In the genomic region with DNA sequence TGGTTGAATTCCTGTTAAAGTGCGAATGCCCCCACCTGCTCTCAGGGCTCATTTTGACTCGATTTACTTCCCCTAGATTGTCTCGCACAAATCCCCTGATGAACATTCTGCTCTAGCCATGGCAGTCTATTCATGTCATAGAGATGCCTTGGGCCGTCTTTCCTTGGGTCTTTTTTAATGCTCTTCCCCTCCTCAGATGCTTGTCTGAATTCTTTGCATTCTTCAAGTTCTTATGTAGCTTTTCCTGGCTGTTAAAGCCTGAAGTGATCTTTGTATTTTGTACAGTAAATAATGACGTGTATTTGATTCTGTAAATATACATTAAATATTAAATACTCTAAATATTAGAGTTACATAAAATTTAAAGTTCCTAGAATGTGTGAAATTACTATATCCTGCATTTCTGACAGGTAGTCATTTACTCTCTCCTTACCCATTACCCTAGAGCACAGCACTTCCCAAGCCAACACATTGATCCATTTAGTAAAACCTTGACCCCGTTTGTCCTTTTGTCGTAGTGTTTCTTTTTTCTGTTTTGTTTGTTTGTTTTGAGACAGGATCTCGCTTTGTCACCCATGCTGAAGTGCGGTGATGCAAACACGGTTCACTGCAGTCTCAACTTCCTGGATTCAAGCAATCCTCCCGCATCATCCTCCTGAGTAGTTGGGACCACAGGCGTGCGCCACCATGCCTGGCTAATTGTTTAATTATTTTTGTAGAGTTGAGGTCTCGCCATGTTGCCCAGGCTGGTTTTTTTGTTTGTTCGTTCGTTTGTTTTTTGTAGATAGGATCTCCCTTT, we compare ENCODE assay signal across 14 cellular contexts. TPM values are rescaled to one million over a fixed set of nuclear protein-coding genes. Genes with fewer than 3 reads are reported as not detected.
DNase-seq lines count a peak whose midpoint lies in the region.
"Had no signal": no experiment of that assay in that cellular context is flagged by ENCODE, and none has a peak within 500 bp of the region (broad histone marks: within the 10 kb centered on the region; RNA-seq: fewer than 3 reads in every experiment).

No MANE protein-coding gene starts in this region.

- 85 to 91% methylated on average over 13 of the region's 16 CpGs for WGBS in mesodermal cell (ENCODE audit: insufficient coverage in 2 of 2), 2 experiments

- H3K27ac ChIP-seq in HUES6 (ENCODE audit: low read depth, low read length) (peak overlapping the region; percentile 10), mesodermal cell (ENCODE audit: low read depth, low read length, severe bottlenecking) (peak overlapping the region; percentile 80)
- H3K27ac ChIP-seq: BLaER1, body of pancreas, epithelial cell of prostate, WERI-Rb-1 had no signal

- no peak overlapping the region for H3K9ac ChIP-seq in HUES6 (ENCODE audit: low read length)
- H3K9ac ChIP-seq: BLaER1 had no signal

- H3K4me1 ChIP-seq in HUES6 (ENCODE audit: control insufficient read depth, insufficient read depth, low read length) (peaks cover 12% of the 10 kb centered on the region), mesodermal cell (ENCODE audit: control insufficient read depth, insufficient read depth, low read length, poor library complexity, severe bottlenecking) (peaks cover 13% of the 10 kb centered on the region)
- H3K4me1 ChIP-seq: BLaER1, body of pancreas had no signal

- H3K4me3 ChIP-seq in HUES6 (ENCODE audit: low read depth, low read length) (no peak overlapping the region), mesodermal cell (ENCODE audit: extremely low read depth, insufficient read depth, low read length, poor library complexity, severe bottlenecking) (no peak overlapping the region)
- H3K4me3 ChIP-seq: BLaER1, body of pancreas had no signal

- no peaks in the 10 kb centered on the region for H3K27me3 ChIP-seq in HUES6 (ENCODE audit: control insufficient read depth, insufficient read depth, low read length)
- H3K27me3 ChIP-seq: BLaER1, body of pancreas had no signal

- H3K36me3 ChIP-seq in HUES6 (ENCODE audit: control insufficient read depth, insufficient read depth, low read length) (peaks cover 67% of the 10 kb centered on the region), mesodermal cell (ENCODE audit: control insufficient read depth, insufficient read depth, low read length) (peaks cover 74% of the 10 kb centered on the region)

- DNase-seq in AG20443 (ENCODE audit: low spot score) (peak; percentile 12), dermis blood vessel endothelial cell (peak; percentile 41), T-helper 9 cell (no peak), NCI-H446 (lab: John Stamatoyannopoulos, UW) (no peak), retina (no peak), pons (ENCODE audit: low spot score) (no peak)
- DNase-seq: body of pancreas, immature natural killer cell, MM.1S, WERI-Rb-1 had no signal

- H3K9me3 ChIP-seq in HUES6 (ENCODE audit: control insufficient read depth, insufficient read depth, low read depth, low read length) (peaks cover 5% of the 10 kb centered on the region; the same call in 1 of the 2 replicates), mesodermal cell (ENCODE audit: control insufficient read depth, low read length) (peaks cover under 1% of the 10 kb centered on the region)
- H3K9me3 ChIP-seq: body of pancreas had no signal

RNA-seq across cellular contexts. Expression of a gene that starts 47.9 kb away (rescaled TPM):
- total RNA-seq in dermis blood vessel endothelial cell = 40.8 and 41.1 TPM in 2 replicates
- polyA plus RNA-seq in mesodermal cell (2013, experiment 1 of 2) = 44.0 TPM
- 38.4 TPM for polyA plus RNA-seq in mesodermal cell (2013, experiment 2 of 2)

Comparison
In these comparisons a context has a peak if more than half of its experiments do, and no peak if none do; other contexts are left out.
1. DNase-seq: peak in AG20443 (single experiment) and dermis blood vessel endothelial cell (single experiment); none in T-helper 9 cell (single experiment), NCI-H446 (0 of 2), retina (single experiment) and pons (single experiment).